19 cellular contexts compared by ENCODE assay signal in genomic region chr12:79327465-79327864, GRCh38.
"Had no signal": no experiment of that assay in that cellular context is flagged by ENCODE, and none has a peak within 500 bp of the region (broad histone marks: within the 10 kb centered on the region; RNA-seq: fewer than 3 reads in every experiment).

No MANE protein-coding gene starts in this region.

- H3K4me3 Mint-ChIP-seq: dendritic cell treated with granulocyte-macrophage colony-stimulating factor and Interleukin-4, amounts not matched to agents 40 ng/mL and 50 ng/mL, for 4 days; effector memory CD8-positive, alpha-beta T cell; naive thymus-derived CD8-positive, alpha-beta T cell; neural crest cell had no signal

- H3K9me3 ChIP-seq: heart left ventricle, mucosa of descending colon, stomach, thoracic aorta, transverse colon had no signal

- H3K4me1 Mint-ChIP-seq: naive thymus-derived CD8-positive, alpha-beta T cell; neural crest cell had no signal

- DNase-seq: effector memory CD8-positive, alpha-beta T cell; heart left ventricle; hypothalamus; islet precursor cell; mucosa of descending colon; naive thymus-derived CD8-positive, alpha-beta T cell; right cardiac atrium; small intestine; stimulated activated CD4-positive, alpha-beta T cell treated with anti-CD3 and anti-CD28 coated beads, Interleukin-12 subunit alpha, Interleukin-12 subunit beta, amount 100 ng/mL, for 4 hours; stimulated activated naive CD4-positive, alpha-beta T cell; stomach; substantia nigra; transverse colon had no signal

- H3K27me3 ChIP-seq: heart left ventricle, stomach, transverse colon had no signal

- H3K36me3 ChIP-seq: heart left ventricle, stomach, thoracic aorta, transverse colon had no signal

- H3K27ac ChIP-seq: heart left ventricle, stomach, thoracic aorta, transverse colon had no signal

- H3K27me3 Mint-ChIP-seq: dendritic cell treated with granulocyte-macrophage colony-stimulating factor and Interleukin-4, amounts not matched to agents 40 ng/mL and 50 ng/mL, for 4 days; effector memory CD8-positive, alpha-beta T cell had no signal

- H3K4me3 ChIP-seq: heart left ventricle, mucosa of descending colon, stomach, thoracic aorta, transverse colon had no signal

- ATAC-seq: effector memory CD8-positive, alpha-beta T cell; heart left ventricle; left lobe of liver; mucosa of descending colon; naive thymus-derived CD8-positive, alpha-beta T cell; right cardiac atrium had no signal

- H3K9me3 Mint-ChIP-seq: neural crest cell had no signal

- H3K4me1 ChIP-seq: heart left ventricle, stomach, transverse colon had no signal

- FAIRE-seq: colon, frontal cortex, small intestine had no signal

- H3K27ac Mint-ChIP-seq: dendritic cell treated with granulocyte-macrophage colony-stimulating factor and Interleukin-4, amounts not matched to agents 40 ng/mL and 50 ng/mL, for 4 days; effector memory CD8-positive, alpha-beta T cell; naive thymus-derived CD8-positive, alpha-beta T cell had no signal

- H3K36me3 Mint-ChIP-seq: naive thymus-derived CD8-positive, alpha-beta T cell had no signal
